23 cellular contexts compared by ENCODE assay signal in genomic region chr11:116221351-116221750, GRCh38.
"Had no signal": no experiment of that assay in that cellular context is flagged by ENCODE, and none has a peak within 500 bp of the region (broad histone marks: within the 10 kb centered on the region; RNA-seq: fewer than 3 reads in every experiment).

No MANE protein-coding gene starts in this region.

- H3K4me2 ChIP-seq: hepatocyte had no signal

- H3K4me3 Mint-ChIP-seq: naive thymus-derived CD4-positive, alpha-beta T cell; natural killer cell treated with Interleukin-12 subunit alpha and Interleukin-12 subunit beta and Interleukin-15 and Interleukin-18, amount 100 ng/mL, for 72 hours; stimulated activated effector memory CD8-positive, alpha-beta T cell treated with anti-CD3 and anti-CD28 coated beads, Interleukin-12 subunit alpha, Interleukin-12 subunit beta, amount 100 ng/mL, for 72 hours; stimulated activated naive CD8-positive, alpha-beta T cell treated with anti-CD3 and anti-CD28 coated beads, Interleukin-15, Interleukin-2, amounts not matched to agents 100 ng/mL and 50 ng/mL, for 24 hours; type B pancreatic cell had no signal

- H3K27me3 Mint-ChIP-seq: stimulated activated naive CD8-positive, alpha-beta T cell treated with anti-CD3 and anti-CD28 coated beads, Interleukin-15, Interleukin-2, amounts not matched to agents 100 ng/mL and 50 ng/mL, for 24 hours; type B pancreatic cell had no signal

- H3K36me3 Mint-ChIP-seq: naive thymus-derived CD4-positive, alpha-beta T cell; natural killer cell treated with Interleukin-12 subunit alpha and Interleukin-12 subunit beta and Interleukin-15 and Interleukin-18, amount 100 ng/mL, for 72 hours; stimulated activated effector memory CD8-positive, alpha-beta T cell treated with anti-CD3 and anti-CD28 coated beads, Interleukin-12 subunit alpha, Interleukin-12 subunit beta, amount 100 ng/mL, for 72 hours; type B pancreatic cell had no signal

- H3K9me3 Mint-ChIP-seq: natural killer cell treated with Interleukin-12 subunit alpha and Interleukin-12 subunit beta and Interleukin-15 and Interleukin-18, amount 100 ng/mL, for 72 hours; stimulated activated effector memory CD8-positive, alpha-beta T cell treated with anti-CD3 and anti-CD28 coated beads, Interleukin-12 subunit alpha, Interleukin-12 subunit beta, amount 100 ng/mL, for 72 hours; stimulated activated naive CD8-positive, alpha-beta T cell treated with anti-CD3 and anti-CD28 coated beads, Interleukin-15, Interleukin-2, amounts not matched to agents 100 ng/mL and 50 ng/mL, for 24 hours had no signal

- FAIRE-seq: small intestine had no signal

- H3K27ac Mint-ChIP-seq: naive thymus-derived CD4-positive, alpha-beta T cell; natural killer cell treated with Interleukin-12 subunit alpha and Interleukin-12 subunit beta and Interleukin-15 and Interleukin-18, amount 100 ng/mL, for 72 hours; progenitor cell of endocrine pancreas; stimulated activated effector memory CD8-positive, alpha-beta T cell treated with anti-CD3 and anti-CD28 coated beads, Interleukin-12 subunit alpha, Interleukin-12 subunit beta, amount 100 ng/mL, for 72 hours; stimulated activated naive CD8-positive, alpha-beta T cell treated with anti-CD3 and anti-CD28 coated beads, Interleukin-15, Interleukin-2, amounts not matched to agents 100 ng/mL and 50 ng/mL, for 24 hours; type B pancreatic cell had no signal

- H3K27ac ChIP-seq: hepatocyte, left ventricle myocardium inferior, ovary, spleen, suprapubic skin, tibial nerve, vagina had no signal

- H3K36me3 ChIP-seq: left ventricle myocardium inferior, ovary, spleen, suprapubic skin, tibial nerve, vagina had no signal

- H3K27me3 ChIP-seq: hepatocyte, ovary, tibial nerve, vagina had no signal

- ATAC-seq: mucosa of descending colon; naive thymus-derived CD4-positive, alpha-beta T cell; natural killer cell treated with Interleukin-12 subunit alpha and Interleukin-12 subunit beta and Interleukin-15 and Interleukin-18, amount 100 ng/mL, for 72 hours; right cardiac atrium; sciatic nerve; stimulated activated effector memory CD8-positive, alpha-beta T cell treated with anti-CD3 and anti-CD28 coated beads, Interleukin-12 subunit alpha, Interleukin-12 subunit beta, amount 100 ng/mL, for 72 hours had no signal

- DNase-seq: islet precursor cell; left ventricle myocardium inferior; midbrain; mucosa of descending colon; naive thymus-derived CD4-positive, alpha-beta T cell; ovary; retina; right cardiac atrium; small intestine; spleen; stimulated activated CD4-positive, alpha-beta T cell treated with anti-CD3 and anti-CD28 coated beads, Interleukin-4, amount 100 ng/mL, for 24 hours; stimulated activated naive CD4-positive, alpha-beta T cell had no signal

- H3K4me3 ChIP-seq: hepatocyte, left ventricle myocardium inferior, lung, mucosa of descending colon, ovary, spleen, suprapubic skin, tibial nerve, vagina had no signal

- H2AFZ ChIP-seq: hepatocyte had no signal

- H3K9me3 ChIP-seq: left ventricle myocardium inferior, mucosa of descending colon, ovary, suprapubic skin, tibial nerve, vagina had no signal

- H3K4me1 Mint-ChIP-seq: naive thymus-derived CD4-positive, alpha-beta T cell; stimulated activated effector memory CD8-positive, alpha-beta T cell treated with anti-CD3 and anti-CD28 coated beads, Interleukin-12 subunit alpha, Interleukin-12 subunit beta, amount 100 ng/mL, for 72 hours had no signal

- H3K79me2 ChIP-seq: hepatocyte had no signal

- H3K4me1 ChIP-seq: spleen, vagina had no signal
